ENCODE assay signal across 16 cellular contexts in the genomic region with DNA sequence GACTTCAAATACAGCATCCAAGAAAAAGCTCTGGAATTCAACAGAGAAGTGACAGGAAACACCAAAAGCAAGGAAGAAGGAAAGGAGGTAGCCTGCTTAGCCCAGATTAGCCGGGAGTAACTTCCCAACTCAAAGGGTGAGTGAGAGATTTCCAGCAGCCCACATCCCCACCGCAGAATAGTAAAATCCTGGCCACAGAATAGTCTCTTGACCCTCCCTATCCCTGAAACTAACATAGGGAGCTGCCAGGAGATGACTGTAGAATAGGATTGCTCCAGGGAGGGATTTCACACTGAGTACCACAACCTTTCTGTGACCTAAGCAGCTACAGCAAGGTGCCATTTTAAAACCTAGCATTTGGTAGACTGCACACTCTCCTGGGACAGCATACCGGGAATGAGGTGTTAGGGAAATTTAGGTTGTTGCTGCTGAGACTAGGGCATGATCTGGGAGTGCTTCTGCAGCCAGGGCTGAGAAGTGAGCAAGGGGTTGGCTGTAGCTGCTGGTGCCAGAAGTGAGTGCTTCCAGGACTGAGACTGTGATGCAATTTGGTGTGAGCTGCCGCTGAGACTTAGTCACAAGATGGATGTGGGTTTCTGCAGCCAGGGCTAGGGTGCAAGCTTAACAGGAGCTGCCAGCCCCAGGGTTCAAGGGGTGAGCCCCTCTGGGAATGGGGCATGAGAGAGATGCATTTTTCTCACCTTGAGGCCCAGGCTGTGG.
DNase-seq lines count a peak whose midpoint lies in the region; ATAC-seq and TF ChIP-seq lines count a peak whose summit lies in the region.
"Had no signal": no experiment of that assay in that cellular context is flagged by ENCODE, and none has a peak within 500 bp of the region (broad histone marks: within the 10 kb centered on the region; RNA-seq: fewer than 3 reads in every experiment).

No MANE protein-coding gene starts in this region.

- H3F3A ChIP-seq in GM23248 (ENCODE audit: insufficient read depth): peaks cover 28% of the 10 kb centered on the region

- peak overlapping the region; percentile 49; the same call in 1 of the 2 replicates for H2AFZ ChIP-seq in GM23248

- H3K9me3 ChIP-seq in GM23248 (ENCODE audit: low read depth) (no peaks in the 10 kb centered on the region), subcutaneous abdominal adipose tissue (ENCODE audit: control insufficient read depth in 5 of 5, low read length in 5 of 5) (peaks cover 3 to 39% (median 16%) of the 10 kb centered on the region in 5 donors)

- H3K9me2 ChIP-seq in GM23248 (ENCODE audit: insufficient read depth): no peaks in the 10 kb centered on the region

- peak overlapping the region; percentile 32 for H3K9ac ChIP-seq in GM23248
- H3K9ac ChIP-seq in subcutaneous abdominal adipose tissue (ENCODE audit: low read length in 5 of 5): no peak overlapping the region

- H3K27me3 Mint-ChIP-seq in osteocyte (ENCODE audit: unreplicated experiment): no peaks in the 10 kb centered on the region
- H3K27me3 Mint-ChIP-seq: T-helper 17 cell had no signal

- H3K36me3 Mint-ChIP-seq in osteocyte (ENCODE audit: unreplicated experiment): no peaks in the 10 kb centered on the region
- H3K36me3 Mint-ChIP-seq: immature natural killer cell had no signal

- H3K27ac Mint-ChIP-seq in osteocyte (ENCODE audit: unreplicated experiment): no peak overlapping the region
- H3K27ac Mint-ChIP-seq: immature natural killer cell, T-helper 17 cell had no signal

- peak overlapping the region; percentile 78 for H3K27ac ChIP-seq in GM23248
- peak overlapping the region; percentile 18 for H3K27ac ChIP-seq in subcutaneous abdominal adipose tissue (ENCODE audit: low read depth, low read length)
- no peak overlapping the region for H3K27ac ChIP-seq in dorsolateral prefrontal cortex

- H3K79me2 ChIP-seq in GM23248 (ENCODE audit: insufficient read depth): no peaks in the 10 kb centered on the region

- H3K4me1 Mint-ChIP-seq in osteocyte (ENCODE audit: unreplicated experiment): no peaks in the 10 kb centered on the region
- H3K4me1 Mint-ChIP-seq: immature natural killer cell, T-helper 17 cell had no signal

- WGBS in GM23248 (ENCODE audit: low coverage in 1 of 2, low lambda C conversion rate in 2 of 2, missing lambda C conversion rate in 2 of 2), 2 experiments: 19 to 22% methylated on average over 4 of the region's 4 CpGs

- no peak overlapping the region for H3K4me3 Mint-ChIP-seq in osteocyte (ENCODE audit: unreplicated experiment)
- H3K4me3 Mint-ChIP-seq: immature natural killer cell, T-helper 17 cell had no signal

- intact Hi-C loops in dorsolateral prefrontal cortex (cut with DNase I): no loop called here

- H4K20me1 ChIP-seq in GM23248 (ENCODE audit: insufficient read depth): no peaks in the 10 kb centered on the region

- TF ChIP-seq CTCF in fibroblast of pulmonary artery (IDR thresholded peaks at IDR 0.05; ENCODE audit: low read length, missing control alignments): no peak
- TF ChIP-seq CTCF in osteocyte (IDR thresholded peaks at IDR 0.05): no peak
- TF ChIP-seq CTCF in dorsolateral prefrontal cortex (IDR thresholded peaks at IDR 0.05 in 54 of 56, conservative IDR thresholded peaks at IDR 0.05 in 2 of 56; ENCODE audit: low read depth in 1 of 56, partially characterized antibody in 56 of 56): no peak

- peak; percentile 90 for DNase-seq in GM23248
- peak; percentile 90 for DNase-seq in RPMI7951 (ENCODE audit: low read depth)
- peak; percentile 74 for DNase-seq in fibroblast of pulmonary artery (ENCODE audit: low read depth)
- DNase-seq in osteocyte (ENCODE audit: extremely low spot score, unreplicated experiment): no peak
- no peak for DNase-seq in dorsolateral prefrontal cortex
- DNase-seq: activated CD4-positive, alpha-beta T cell treated with anti-CD3 and anti-CD28 coated beads, Interleukin-2, amount 50 U/mL, for 1 hour; activated gamma-delta T cell; Caco-2; caudate nucleus; erythroblast; immature natural killer cell; OCI-M1; stomach; T-helper 17 cell had no signal

- in situ Hi-C loops in GM23248 (cut with MboI): no loop called here

- H3K4me2 ChIP-seq in GM23248 (ENCODE audit: unreplicated experiment): peak overlapping the region; percentile 67

- H3K36me3 ChIP-seq in GM23248 (ENCODE audit: low read depth) (0 out of 2 replicates have a peak, but pooled peaks cover under 1% of the 10 kb centered on the region), subcutaneous abdominal adipose tissue (ENCODE audit: control insufficient read depth in 5 of 5, insufficient read depth in 5 of 5, low read length in 5 of 5) (no peaks in the 10 kb centered on the region)
- H3K36me3 ChIP-seq: stomach had no signal

- no peak overlapping the region for H3K4me3 ChIP-seq in GM23248
- H3K4me3 ChIP-seq in fibroblast of pulmonary artery (replicated peaks; ENCODE audit: low read depth, low read length): no peak overlapping the region
- H3K4me3 ChIP-seq in subcutaneous abdominal adipose tissue (ENCODE audit: low read depth in 1 of 5, low read length in 5 of 5): no peak overlapping the region
- no peak overlapping the region for H3K4me3 ChIP-seq in dorsolateral prefrontal cortex
- H3K4me3 ChIP-seq: stomach had no signal

- H3K9me3 Mint-ChIP-seq in osteocyte (ENCODE audit: unreplicated experiment): peaks cover 36% of the 10 kb centered on the region

- H3K27me3 ChIP-seq in GM23248 (replicated peaks; ENCODE audit: insufficient read depth): no peaks in the 10 kb centered on the region
- no peaks in the 10 kb centered on the region for H3K27me3 ChIP-seq in subcutaneous abdominal adipose tissue (ENCODE audit: control insufficient read depth in 5 of 5, insufficient read depth in 4 of 5, low read length in 5 of 5)
- H3K27me3 ChIP-seq in dorsolateral prefrontal cortex: no peaks in the 10 kb centered on the region
- H3K27me3 ChIP-seq: stomach had no signal

- peaks cover 29% of the 10 kb centered on the region for H3K4me1 ChIP-seq in GM23248 (ENCODE audit: insufficient read depth)
- peaks cover 2 to 12% (median 3%) of the 10 kb centered on the region in 5 donors for H3K4me1 ChIP-seq in subcutaneous abdominal adipose tissue (ENCODE audit: control insufficient read depth in 5 of 5, insufficient read depth in 5 of 5, low read length in 5 of 5)
- H3K4me1 ChIP-seq: stomach had no signal

- ATAC-seq in HG03354 (IDR thresholded peaks at IDR 0.05; ENCODE audit: poor library complexity, severe bottlenecking, unreplicated experiment): no peak
- ATAC-seq: T-helper 17 cell had no signal

Comparison
In these comparisons a context has a peak if more than half of its experiments do, and no peak if none do; other contexts are left out.
1. DNase-seq: peak in GM23248 (single experiment), RPMI7951 (single experiment) and fibroblast of pulmonary artery (single experiment); none in osteocyte (single experiment) and dorsolateral prefrontal cortex (0 of 10).
2. H3K27ac ChIP-seq: peak in GM23248 (single experiment) and subcutaneous abdominal adipose tissue (single experiment); none in dorsolateral prefrontal cortex (0 of 59).